ENCODE assay signal across 8 cellular contexts in the genomic region with DNA sequence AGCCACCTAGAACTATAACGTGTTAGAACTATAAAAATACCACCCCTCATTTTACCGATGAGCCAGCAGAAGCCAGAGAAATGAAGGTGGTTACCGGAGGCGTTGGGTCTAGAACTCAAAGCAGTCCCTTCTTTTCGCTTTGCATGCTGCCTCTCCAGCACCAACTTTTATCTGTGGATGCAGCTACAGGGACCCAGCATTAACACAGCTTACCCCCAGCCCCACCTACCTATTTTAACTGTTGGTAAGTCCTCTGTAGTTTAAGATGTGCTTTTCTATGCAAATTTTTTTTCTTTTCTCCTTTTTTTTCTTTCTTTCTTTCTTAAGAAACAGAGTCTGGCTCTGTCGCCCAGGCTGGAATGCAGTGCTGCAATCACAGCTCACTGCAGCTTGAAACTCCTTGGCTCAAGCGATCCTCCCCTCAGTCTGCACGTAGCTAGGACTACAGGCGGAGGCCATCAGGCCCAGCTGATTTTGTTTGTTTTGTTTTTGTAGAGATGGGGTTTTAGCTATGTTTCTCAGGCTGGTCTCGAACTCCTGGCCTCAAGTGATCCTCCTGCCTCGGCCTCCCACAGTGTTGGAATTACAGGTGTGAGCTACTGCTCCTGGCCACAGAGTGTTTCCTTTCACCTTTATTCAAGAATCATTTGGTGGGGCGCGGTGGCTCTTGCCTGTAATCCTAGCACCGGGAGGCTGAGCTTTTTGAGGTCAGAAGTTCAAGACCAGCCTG. TPM values are rescaled to one million over a fixed set of nuclear protein-coding genes. Genes with fewer than 3 reads are reported as not detected.
DNase-seq lines count a peak whose midpoint lies in the region; ATAC-seq and TF ChIP-seq lines count a peak whose summit lies in the region.

No MANE protein-coding gene starts in this region.

- H3K27me3 ChIP-seq in lower lobe of right lung (ENCODE audit: low read depth) = no peaks in the 10 kb centered on the region

- no peaks in the 10 kb centered on the region for H3K36me3 Mint-ChIP-seq in activated T-cell treated with anti-CD3 and anti-CD28 coated beads, Interleukin-2, amount 50 U/mL, for 4 hours (ENCODE audit: insufficient read depth)

- no peaks in the 10 kb centered on the region for H3K9me3 Mint-ChIP-seq in activated T-cell treated with anti-CD3 and anti-CD28 coated beads, Interleukin-2, amount 50 U/mL, for 4 hours

- H3K27me3 Mint-ChIP-seq in activated T-cell treated with anti-CD3 and anti-CD28 coated beads, Interleukin-2, amount 50 U/mL, for 4 hours (ENCODE audit: low read depth) = no peaks in the 10 kb centered on the region

- H3K27ac ChIP-seq in coronary artery = peak overlapping the region; percentile 88 to 92
- H3K27ac ChIP-seq in lower lobe of right lung = peak overlapping the region; percentile 93

- H3K36me3 ChIP-seq in lower lobe of right lung = no peaks in the 10 kb centered on the region

- H3K4me3 Mint-ChIP-seq in activated T-cell treated with anti-CD3 and anti-CD28 coated beads, Interleukin-2, amount 50 U/mL, for 4 hours = peak overlapping the region; percentile 92

- peak in 1 of 2 donors; percentile 26 for ATAC-seq in activated T-cell treated with anti-CD3 and anti-CD28 coated beads, Interleukin-2, amount 50 U/mL, for 4 hours
- ATAC-seq in HG02678 (IDR thresholded peaks at IDR 0.05; ENCODE audit: unreplicated experiment) (peak; percentile 29), lower lobe of right lung (peak; percentile 56 to 63)

- H3K4me3 ChIP-seq in coronary artery (peak overlapping the region; percentile 81), lower lobe of right lung (peak overlapping the region; percentile 89)

- DNase-seq in activated T-cell treated with anti-CD3 and anti-CD28 coated beads, Interleukin-2, amount 50 U/mL, for 4 hours = no peak
- DNase-seq in activated T-cell treated with anti-CD3 and anti-CD28 coated beads for 4 hours (no peak), NCI-H526 treated with DMSO at 0.1 percent for 48 hours (lab: John Stamatoyannopoulos, UW) (peak; percentile 63), coronary artery (ENCODE audit: low spot score) (no peak), lower lobe of right lung (no peak), ureter (ENCODE audit: low spot score) (peak; percentile 53), GM19238 (ENCODE audit: insufficient read length, low spot score) (no peak)

- intact Hi-C loops in lower lobe of right lung (cut with DNase I) = no loop called here

- peaks cover 16% of the 10 kb centered on the region for H3K4me1 ChIP-seq in lower lobe of right lung

- H3K4me1 Mint-ChIP-seq in activated T-cell treated with anti-CD3 and anti-CD28 coated beads, Interleukin-2, amount 50 U/mL, for 4 hours (ENCODE audit: low read depth) = peaks cover 13% of the 10 kb centered on the region

- TF ChIP-seq CTCF in coronary artery (IDR thresholded peaks at IDR 0.05) = no peak
- no peak for TF ChIP-seq CTCF in lower lobe of right lung (IDR thresholded peaks at IDR 0.05)

- no peaks in the 10 kb centered on the region for H3K9me3 ChIP-seq in lower lobe of right lung

RNA-seq across cellular contexts. Expression of a gene that starts 6.5 kb away (rescaled TPM):
- 10 to 100 TPM in 2 of 3 donors, 1 to 10 TPM in 1; 10.0 to 10.2 (median 10.1) TPM for total RNA-seq in activated T-cell treated with anti-CD3 and anti-CD28 coated beads, Interleukin-2, amount 50 U/mL, for 4 hours
- 11.1 TPM for total RNA-seq in lower lobe of right lung
- total RNA-seq in ureter = 14.0 TPM

RNA-seq across cellular contexts. Expression of a gene that starts 46.7 kb away (rescaled TPM):
- total RNA-seq in activated T-cell treated with anti-CD3 and anti-CD28 coated beads, Interleukin-2, amount 50 U/mL, for 4 hours = 10 to 100 TPM; 77.9 to 83.7 (median 78.1) TPM
- total RNA-seq in lower lobe of right lung (41.6 TPM), ureter (44.6 TPM)

Comparison
In these comparisons a context has a peak if more than half of its experiments do, and no peak if none do; other contexts are left out.
1. DNase-seq: peak in NCI-H526 treated with DMSO at 0.1 percent for 48 hours (single experiment) and ureter (single experiment); none in activated T-cell treated with anti-CD3 and anti-CD28 coated beads, Interleukin-2, amount 50 U/mL, for 4 hours (single experiment), activated T-cell treated with anti-CD3 and anti-CD28 coated beads for 4 hours (single experiment), coronary artery (single experiment), lower lobe of right lung (single experiment) and GM19238 (single experiment).